7 cellular contexts compared by ENCODE assay signal in the genomic region with DNA sequence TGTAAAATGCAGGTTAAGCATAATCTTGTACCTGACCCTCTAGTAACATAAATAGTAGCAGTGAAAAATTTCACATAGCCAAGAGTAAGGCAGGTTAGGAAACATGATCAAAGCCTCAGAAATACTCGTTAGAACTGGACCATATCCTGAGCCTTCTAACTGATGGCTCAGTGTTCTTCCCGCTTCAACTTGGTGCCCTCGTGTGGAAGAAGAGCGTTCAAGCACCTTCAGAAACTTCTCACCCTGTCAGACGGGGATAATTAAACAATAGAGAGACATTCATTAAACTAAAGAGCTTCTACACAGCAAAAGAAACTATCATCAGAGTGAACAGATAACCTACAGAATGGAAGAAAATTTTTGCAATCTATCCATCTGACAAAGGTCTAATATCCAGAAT.
A peak's percentile ranks its signal among the peaks of the same experiment; 100 is the strongest.
DNase-seq lines count a peak whose midpoint lies in the region; ATAC-seq and TF ChIP-seq lines count a peak whose summit lies in the region.

No MANE protein-coding gene starts in this region.

- no peak overlapping the region for H2AK9ac ChIP-seq in IMR-90 (replicated peaks; ENCODE audit: low read depth, low read length, poor library complexity)

- no peak overlapping the region for H3K56ac ChIP-seq in IMR-90 (ENCODE audit: extremely low read depth, insufficient read depth, low read length)

- TF ChIP-seq POLR2A in IMR-90 (IDR thresholded peaks at IDR 0.05; ENCODE audit: low read depth, low read length) = no peak

- CTCF ChIA-PET in IMR-90 (lab: Yijun Ruan, JAX) = interaction anchor here (0.7 to 2.1 kb wide), 3 partner anchors 9 to 125 kb away, joined by 3 to 10 read pairs (median 8); a partner anchor contains a TSS

- no peak overlapping the region; a peak in 1 of 4 replicates for H4K8ac ChIP-seq in IMR-90 (ENCODE audit: low read depth in 2 of 2, low read length in 2 of 2)

- intact Hi-C loops in IMR-90 (cut with micrococcal nuclease) = no loop called here

- no peaks in the 10 kb centered on the region for H3K9me3 ChIP-seq in IMR-90 (ENCODE audit: control insufficient read depth, insufficient read depth, low read length)

- H3K79me1 ChIP-seq in IMR-90 (ENCODE audit: low read depth in 1 of 2, low read length in 2 of 2) = peaks cover 16 to 36% of the 10 kb centered on the region in 2 experiments

- peaks cover 54% of the 10 kb centered on the region for H3K36me3 ChIP-seq in IMR-90 (ENCODE audit: control insufficient read depth, insufficient read depth, low read length)

- no peaks in the 10 kb centered on the region for H3K27me3 ChIP-seq in IMR-90 (ENCODE audit: control insufficient read depth, insufficient read depth, low read length)

- H3K4ac ChIP-seq in IMR-90 (ENCODE audit: low read depth, low read length) = no peak overlapping the region

- no peaks in the 10 kb centered on the region for H3K4me1 ChIP-seq in IMR-90 (ENCODE audit: control insufficient read depth, insufficient read depth, low read length)

- no peak; the same call in 1 of the 2 replicates for TF ChIP-seq RAD21 in IMR-90 (IDR thresholded peaks at IDR 0.05; ENCODE audit: low read length)

- no peaks in the 10 kb centered on the region for H3K9me1 ChIP-seq in IMR-90 (ENCODE audit: insufficient read depth, low read length)

- H2AK5ac ChIP-seq in IMR-90 (ENCODE audit: low read depth, low read length) = no peak overlapping the region

- peak; percentile 45 for TF ChIP-seq CTCF in IMR-90 (conservative IDR thresholded peaks at IDR 0.05; ENCODE audit: low read depth, low read length)

- no peak overlapping the region for H3K27ac ChIP-seq in IMR-90 (ENCODE audit: insufficient read depth, low read length)

- no peak overlapping the region for H4K91ac ChIP-seq in IMR-90 (ENCODE audit: insufficient read depth, low read depth, low read length)

- H3K9ac ChIP-seq in IMR-90 (ENCODE audit: low read depth, low read length) = no peak overlapping the region

- no peak overlapping the region for H3K4me3 ChIP-seq in IMR-90 (ENCODE audit: insufficient read depth, low read depth, low read length)

- no peak overlapping the region for H2AFZ ChIP-seq in IMR-90 (replicated peaks; ENCODE audit: low read length, poor library complexity)

- H4K20me1 ChIP-seq in IMR-90 (ENCODE audit: insufficient read depth, low read length) = no peaks in the 10 kb centered on the region

- dilution Hi-C loops in IMR-90 (cut with HindIII; ENCODE audit: low sequenced_read_pairs, unreplicated experiment) = no loop called here

- H3K18ac ChIP-seq in IMR-90 (ENCODE audit: low read depth, low read length) = no peak overlapping the region

- no peak overlapping the region for H2BK5ac ChIP-seq in IMR-90 (ENCODE audit: low read depth, low read length, poor library complexity, severe bottlenecking)

- no CpG with 5 or more reads among the region's 5 CpGs for WGBS in IMR-90 (ENCODE audit: extremely low coverage in 2 of 2, insufficient read length in 1 of 2), 2 experiments

- H3K4me2 ChIP-seq in IMR-90 (ENCODE audit: low read depth, low read length) = no peak overlapping the region

- POLR2A ChIA-PET in IMR-90 (lab: Charles Lee; ENCODE audit: unreplicated experiment) = no interaction called here

- in situ Hi-C loops in IMR-90 (cut with MboI; ENCODE audit: low sequenced_read_pairs) = loop anchor here (25.0 kb wide), 1 partner anchor 330 kb away; no protein-coding TSS in a partner anchor

- no peak overlapping the region for H3K23ac ChIP-seq in IMR-90 (ENCODE audit: low read depth, low read length)

- H4K5ac ChIP-seq in IMR-90 (ENCODE audit: low read depth, low read length) = no peak overlapping the region

- H2BK120ac ChIP-seq in IMR-90 (ENCODE audit: low read depth, low read length) = no peak overlapping the region

- DNase-seq in ELF-1 (ENCODE audit: low read depth, low spot score) = peak; percentile 31
- peak; percentile 32 for DNase-seq in IMR-90
- DNase-seq in SK-N-DZ (ENCODE audit: low spot score) = peak; percentile 31
- DNase-seq in retina = peak; percentile 36

- H3K14ac ChIP-seq in IMR-90 (replicated peaks; ENCODE audit: low read depth, low read length) = no peak overlapping the region

- ATAC-seq in IMR-90 (ENCODE audit: low read depth) (peak; percentile 72), esophagus mucosa (peak; percentile 78), HG02642 (IDR thresholded peaks at IDR 0.05; ENCODE audit: poor library complexity, unreplicated experiment) (no peak), GM21576 (IDR thresholded peaks at IDR 0.05; ENCODE audit: unreplicated experiment) (no peak)

- H2BK20ac ChIP-seq in IMR-90 (ENCODE audit: low read depth, low read length) = no peak overlapping the region

- no peak overlapping the region for H2BK15ac ChIP-seq in IMR-90 (ENCODE audit: low read depth, low read length)

- BruUV-seq in IMR-90 (replicated peaks; lab: Mats Ljungman, UMichigan) = no TSS peak

TF ChIP-seq in IMR-90, 13 proteins besides CTCF, POLR2A, EP300 and RAD21:
- TF ChIP-seq NFE2L2 (IDR thresholded peaks at IDR 0.05; ENCODE audit: low read depth, low read length) = no peak
- peak; percentile 22; the same call in 1 of the 2 replicates for TF ChIP-seq SMC3 (IDR thresholded peaks at IDR 0.05; ENCODE audit: low read depth, low read length)
TF ChIP-seq in IMR-90: peak in this region for 1.

Comparison
In these comparisons a context has a peak if more than half of its experiments do, and no peak if none do; other contexts are left out.
1. ATAC-seq: peak in IMR-90 (single experiment) and esophagus mucosa (single experiment); none in HG02642 (single experiment) and GM21576 (single experiment).
2. Peak in every context shown above with its lines, with median percentiles within 50 percentile points of each other: DNase-seq.